In the genomic region with DNA sequence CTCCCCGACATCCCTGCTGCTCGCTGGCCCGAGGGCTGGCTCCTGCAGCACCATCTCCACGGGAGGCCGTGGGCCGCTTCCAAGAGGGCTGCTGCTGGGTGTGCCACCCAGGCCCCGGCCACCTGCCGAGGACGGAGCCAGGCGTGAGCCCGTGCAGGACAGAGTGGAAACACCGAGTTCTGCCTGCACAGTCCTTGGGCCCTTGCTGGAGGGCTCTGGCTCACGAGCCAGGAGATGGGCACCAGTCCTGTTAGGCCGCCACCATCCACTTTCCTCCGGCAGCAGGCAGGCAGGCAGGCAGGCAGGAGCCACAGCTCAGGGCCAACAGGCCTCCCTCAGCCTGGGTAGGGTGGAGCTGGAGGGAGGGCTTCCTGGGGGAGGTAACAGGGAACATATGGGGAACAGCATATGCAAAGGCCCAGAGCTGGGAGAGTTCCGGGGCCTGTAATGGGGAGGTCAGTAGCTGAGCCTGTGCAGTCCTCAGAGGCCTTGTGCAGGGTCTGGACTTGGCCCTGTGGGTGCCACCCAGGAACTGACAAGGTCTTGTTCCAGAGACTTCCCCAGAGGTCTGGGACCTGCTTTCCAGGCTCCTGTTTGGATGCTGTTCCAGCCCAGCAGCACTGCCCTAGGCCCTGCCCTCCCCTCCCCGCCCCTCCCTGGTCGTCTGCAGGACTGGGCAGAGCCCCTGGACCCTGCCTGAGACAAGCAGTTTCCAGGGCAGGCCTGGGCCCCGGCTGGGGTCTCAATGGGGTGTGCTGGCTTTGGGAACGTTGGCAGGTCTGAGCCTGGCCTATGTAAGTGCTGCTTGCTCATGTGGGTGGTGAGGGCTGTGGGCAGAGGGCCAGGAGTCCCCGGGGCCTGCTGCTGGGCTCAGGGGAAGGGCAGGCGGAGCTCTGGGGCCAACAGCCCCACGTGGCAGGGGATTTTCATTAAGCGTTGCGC, we compare ENCODE assay signal across 12 cellular contexts. TPM values are rescaled to one million over a fixed set of nuclear protein-coding genes. Genes with fewer than 3 reads are reported as not detected.
A peak's percentile ranks its signal among the peaks of the same experiment; 100 is the strongest.
DNase-seq lines count a peak whose midpoint lies in the region; ATAC-seq, FAIRE-seq and TF ChIP-seq lines count a peak whose summit lies in the region.
"Had no signal": no experiment of that assay in that cellular context is flagged by ENCODE, and none has a peak within 500 bp of the region (broad histone marks: within the 10 kb centered on the region; RNA-seq: fewer than 3 reads in every experiment).

No MANE protein-coding gene starts in this region.

- CTCF ChIA-PET in PC-9 (lab: Charles Lee), result no interaction called here
- CTCF ChIA-PET in activated naive CD4-positive, alpha-beta T cell treated with anti-CD3 and anti-CD28 coated beads for 36 hours (lab: Charles Lee), result interaction anchor here (0.6 kb wide), 1 partner anchor 67 kb away, joined by 4 read pairs; no protein-coding TSS in a partner anchor

- H3K9me3 Mint-ChIP-seq in activated naive CD4-positive, alpha-beta T cell treated with anti-CD3 and anti-CD28 coated beads for 36 hours, result no peaks in the 10 kb centered on the region
- H3K9me3 Mint-ChIP-seq: activated naive CD4-positive, alpha-beta T cell treated with anti-CD3 and anti-CD28 coated beads, Interleukin-2, amount 10 ng/mL, durations not matched to agents 7 days and 5 days had no signal

- no peaks in the 10 kb centered on the region for H3K27me3 Mint-ChIP-seq in activated naive CD4-positive, alpha-beta T cell treated with anti-CD3 and anti-CD28 coated beads for 36 hours (ENCODE audit: low read depth)
- H3K27me3 Mint-ChIP-seq: progenitor cell of endocrine pancreas had no signal

- no peaks in the 10 kb centered on the region for H3K36me3 Mint-ChIP-seq in activated naive CD4-positive, alpha-beta T cell treated with anti-CD3 and anti-CD28 coated beads for 36 hours (ENCODE audit: low read depth)
- H3K36me3 Mint-ChIP-seq: activated naive CD4-positive, alpha-beta T cell treated with anti-CD3 and anti-CD28 coated beads, Interleukin-2, amount 10 ng/mL, durations not matched to agents 7 days and 5 days had no signal

- DNase-seq in EH (ENCODE audit: low read depth) (peak; percentile 25), PC-9 (peak; percentile 67 to 74), fibroblast of villous mesenchyme (ENCODE audit: low read depth) (peak; percentile 46), small intestine (peak; percentile 57), AG20443 (ENCODE audit: low spot score) (no peak), NOMO-1 treated with dmso at 0.1 percent for 144 hours (lab: John Stamatoyannopoulos, UW; ENCODE audit: unreplicated experiment) (no peak)
- DNase-seq in activated naive CD4-positive, alpha-beta T cell treated with anti-CD3 and anti-CD28 coated beads for 36 hours, result no peak
- DNase-seq: activated naive CD4-positive, alpha-beta T cell treated with anti-CD3 and anti-CD28 coated beads, Interleukin-2, amount 10 ng/mL, durations not matched to agents 7 days and 5 days; kidney had no signal

- peaks cover 86% of the 10 kb centered on the region for H3K79me2 ChIP-seq in PC-9 (ENCODE audit: low read depth)

- H3K27me3 ChIP-seq in PC-9 (ENCODE audit: insufficient read depth, low read depth) (no peaks in the 10 kb centered on the region), small intestine (ENCODE audit: control insufficient read depth in 2 of 2, insufficient read depth in 2 of 2, low read length in 2 of 2) (no peaks in the 10 kb centered on the region)

- ATAC-seq in GM21529 (IDR thresholded peaks at IDR 0.05; ENCODE audit: unreplicated experiment), result no peak

- H3K27ac ChIP-seq in PC-9 (peak overlapping the region; percentile 87), small intestine (ENCODE audit: low read depth in 1 of 2, low read length in 1 of 2) (peak overlapping the region in 1 of 2 donors; percentile 56)

- H3K27ac Mint-ChIP-seq in activated naive CD4-positive, alpha-beta T cell treated with anti-CD3 and anti-CD28 coated beads for 36 hours, result no peak overlapping the region
- H3K27ac Mint-ChIP-seq: activated naive CD4-positive, alpha-beta T cell treated with anti-CD3 and anti-CD28 coated beads, Interleukin-2, amount 10 ng/mL, durations not matched to agents 7 days and 5 days had no signal

- no peaks in the 10 kb centered on the region for H3K9me3 ChIP-seq in PC-9 (ENCODE audit: insufficient read depth, low read depth)
- no peaks in the 10 kb centered on the region for H3K9me3 ChIP-seq in small intestine (ENCODE audit: control insufficient read depth, low read depth)

- peak overlapping the region; percentile 39; the same call in 1 of the 2 replicates for H3K4me3 ChIP-seq in PC-9
- no peak overlapping the region for H3K4me3 ChIP-seq in fibroblast of villous mesenchyme (ENCODE audit: low read depth, low read length)
- no peak overlapping the region for H3K4me3 ChIP-seq in small intestine (ENCODE audit: low read depth in 1 of 2, low read length in 2 of 2)

- peak overlapping the region; percentile 98 for H3K4me2 ChIP-seq in PC-9

- no peak overlapping the region for H3K4me3 Mint-ChIP-seq in activated naive CD4-positive, alpha-beta T cell treated with anti-CD3 and anti-CD28 coated beads for 36 hours
- H3K4me3 Mint-ChIP-seq: activated naive CD4-positive, alpha-beta T cell treated with anti-CD3 and anti-CD28 coated beads, Interleukin-2, amount 10 ng/mL, durations not matched to agents 7 days and 5 days had no signal

- peaks cover 81% of the 10 kb centered on the region for H3K4me1 ChIP-seq in PC-9 (replicated peaks; ENCODE audit: insufficient read depth)
- peaks cover 21 to 29% of the 10 kb centered on the region in 2 donors for H3K4me1 ChIP-seq in small intestine (ENCODE audit: control insufficient read depth in 2 of 2, insufficient read depth in 1 of 2, low read depth in 1 of 2, low read length in 1 of 2)

- H3F3A ChIP-seq in PC-9 (ENCODE audit: insufficient read depth, low read depth), result peaks cover 66% of the 10 kb centered on the region

- H2AFZ ChIP-seq in PC-9, result no peak overlapping the region

- peaks cover 19% of the 10 kb centered on the region; the same call in 1 of the 2 replicates for H4K20me1 ChIP-seq in PC-9 (ENCODE audit: insufficient read depth)

- no peaks in the 10 kb centered on the region for H3K4me1 Mint-ChIP-seq in activated naive CD4-positive, alpha-beta T cell treated with anti-CD3 and anti-CD28 coated beads for 36 hours (ENCODE audit: low read depth)
- H3K4me1 Mint-ChIP-seq: activated naive CD4-positive, alpha-beta T cell treated with anti-CD3 and anti-CD28 coated beads, Interleukin-2, amount 10 ng/mL, durations not matched to agents 7 days and 5 days had no signal

- POLR2A ChIA-PET in PC-9 (lab: Charles Lee; ENCODE audit: unreplicated experiment), result interaction anchor here (0.5 kb wide), 1 partner anchor 49 kb away, joined by 7 read pairs; no protein-coding TSS in a partner anchor

- TF ChIP-seq CTCF in PC-9 (conservative IDR thresholded peaks at IDR 0.05) (no peak), fibroblast of villous mesenchyme (IDR thresholded peaks at IDR 0.05; ENCODE audit: insufficient read depth, low read depth, low read length) (no peak)

- H3K36me3 ChIP-seq in PC-9 (ENCODE audit: low read depth) (no peaks in the 10 kb centered on the region), small intestine (ENCODE audit: control insufficient read depth in 2 of 2, insufficient read depth in 2 of 2, low read length in 2 of 2) (no peaks in the 10 kb centered on the region)

- intact Hi-C loops in PC-9 (cut with micrococcal nuclease; ENCODE audit: unreplicated experiment), result no loop called here
- intact Hi-C loops in activated naive CD4-positive, alpha-beta T cell treated with anti-CD3 and anti-CD28 coated beads for 36 hours (cut with micrococcal nuclease), result no loop called here

- no TSS peak for BruUV-seq in PC-9 (replicated peaks; lab: Mats Ljungman, UMichigan)

- no peak for FAIRE-seq in small intestine (lab: Jason Lieb, UNC)
- FAIRE-seq: kidney, TTC549 had no signal

- H3K9me2 ChIP-seq in PC-9 (ENCODE audit: insufficient read depth), result no peaks in the 10 kb centered on the region

- 53 to 64% (median 54%) methylated on average over 21 to 25 of the region's 25 CpGs for WGBS in small intestine, 3 donors

RNA-seq across cellular contexts. Expression of gene RXRA, which starts 32.0 kb away (rescaled TPM):
- total RNA-seq in PC-9 (2021) (116 and 146 TPM in 2 replicates), fibroblast of villous mesenchyme (14.2 and 16.0 TPM in 2 replicates)
- 10 to 100 TPM; 30.8 to 48.3 (median 34.7) TPM for polyA plus RNA-seq in small intestine
- total RNA-seq in activated naive CD4-positive, alpha-beta T cell treated with anti-CD3 and anti-CD28 coated beads for 36 hours, result 1 to 10 TPM; 2.1 to 2.2 TPM

Comparison
In these comparisons a context has a peak if more than half of its experiments do, and no peak if none do; other contexts are left out.
1. DNase-seq: peak in EH (single experiment), PC-9 (2 of 2), fibroblast of villous mesenchyme (single experiment) and small intestine (single experiment); none in activated naive CD4-positive, alpha-beta T cell treated with anti-CD3 and anti-CD28 coated beads for 36 hours (single experiment), AG20443 (single experiment) and NOMO-1 treated with dmso at 0.1 percent for 144 hours (single experiment).